Comparison of ENCODE assay signal across 1 cellular context in the genomic region with DNA sequence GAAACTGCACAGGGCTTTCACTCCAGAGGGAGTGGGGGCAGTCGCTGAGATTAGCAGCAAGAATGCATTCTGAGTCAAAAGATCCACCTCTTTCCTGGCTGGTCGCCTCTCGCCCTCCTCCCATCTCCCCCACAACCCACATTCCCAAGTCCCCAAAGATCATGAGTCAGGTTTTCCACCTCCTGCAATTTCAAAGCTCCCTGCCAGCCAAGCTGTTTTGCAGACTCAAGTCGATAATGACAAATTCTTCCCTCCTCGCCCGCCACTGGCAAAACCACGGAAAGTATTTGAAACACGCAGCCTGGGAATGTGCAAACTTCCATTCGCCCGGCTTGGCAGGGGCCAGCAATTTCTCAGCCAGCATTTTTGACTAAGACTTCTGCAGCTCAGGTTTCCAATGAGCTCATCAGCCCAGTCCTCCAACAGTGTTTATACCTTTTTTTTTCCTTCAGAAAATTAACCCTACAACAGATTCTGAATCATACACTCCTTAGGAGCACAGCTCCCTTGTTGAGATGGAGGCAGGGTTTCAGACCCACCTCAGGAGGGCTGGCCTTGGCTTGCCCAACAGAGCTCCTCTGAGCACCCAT.
TF ChIP-seq lines count a peak whose summit lies in the region.

No MANE protein-coding gene starts in this region.

TF ChIP-seq in SK-N-SH, 30 proteins besides CTCF, POLR2A, EP300 and RAD21 (continued from another document):
- TF ChIP-seq, protein P1, sequence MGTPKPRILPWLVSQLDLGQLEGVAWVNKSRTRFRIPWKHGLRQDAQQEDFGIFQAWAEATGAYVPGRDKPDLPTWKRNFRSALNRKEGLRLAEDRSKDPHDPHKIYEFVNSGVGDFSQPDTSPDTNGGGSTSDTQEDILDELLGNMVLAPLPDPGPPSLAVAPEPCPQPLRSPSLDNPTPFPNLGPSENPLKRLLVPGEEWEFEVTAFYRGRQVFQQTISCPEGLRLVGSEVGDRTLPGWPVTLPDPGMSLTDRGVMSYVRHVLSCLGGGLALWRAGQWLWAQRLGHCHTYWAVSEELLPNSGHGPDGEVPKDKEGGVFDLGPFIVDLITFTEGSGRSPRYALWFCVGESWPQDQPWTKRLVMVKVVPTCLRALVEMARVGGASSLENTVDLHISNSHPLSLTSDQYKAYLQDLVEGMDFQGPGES (IDR thresholded peaks at IDR 0.05; ENCODE audit: low read depth, low read length): no peak
- TF ChIP-seq, protein P2, sequence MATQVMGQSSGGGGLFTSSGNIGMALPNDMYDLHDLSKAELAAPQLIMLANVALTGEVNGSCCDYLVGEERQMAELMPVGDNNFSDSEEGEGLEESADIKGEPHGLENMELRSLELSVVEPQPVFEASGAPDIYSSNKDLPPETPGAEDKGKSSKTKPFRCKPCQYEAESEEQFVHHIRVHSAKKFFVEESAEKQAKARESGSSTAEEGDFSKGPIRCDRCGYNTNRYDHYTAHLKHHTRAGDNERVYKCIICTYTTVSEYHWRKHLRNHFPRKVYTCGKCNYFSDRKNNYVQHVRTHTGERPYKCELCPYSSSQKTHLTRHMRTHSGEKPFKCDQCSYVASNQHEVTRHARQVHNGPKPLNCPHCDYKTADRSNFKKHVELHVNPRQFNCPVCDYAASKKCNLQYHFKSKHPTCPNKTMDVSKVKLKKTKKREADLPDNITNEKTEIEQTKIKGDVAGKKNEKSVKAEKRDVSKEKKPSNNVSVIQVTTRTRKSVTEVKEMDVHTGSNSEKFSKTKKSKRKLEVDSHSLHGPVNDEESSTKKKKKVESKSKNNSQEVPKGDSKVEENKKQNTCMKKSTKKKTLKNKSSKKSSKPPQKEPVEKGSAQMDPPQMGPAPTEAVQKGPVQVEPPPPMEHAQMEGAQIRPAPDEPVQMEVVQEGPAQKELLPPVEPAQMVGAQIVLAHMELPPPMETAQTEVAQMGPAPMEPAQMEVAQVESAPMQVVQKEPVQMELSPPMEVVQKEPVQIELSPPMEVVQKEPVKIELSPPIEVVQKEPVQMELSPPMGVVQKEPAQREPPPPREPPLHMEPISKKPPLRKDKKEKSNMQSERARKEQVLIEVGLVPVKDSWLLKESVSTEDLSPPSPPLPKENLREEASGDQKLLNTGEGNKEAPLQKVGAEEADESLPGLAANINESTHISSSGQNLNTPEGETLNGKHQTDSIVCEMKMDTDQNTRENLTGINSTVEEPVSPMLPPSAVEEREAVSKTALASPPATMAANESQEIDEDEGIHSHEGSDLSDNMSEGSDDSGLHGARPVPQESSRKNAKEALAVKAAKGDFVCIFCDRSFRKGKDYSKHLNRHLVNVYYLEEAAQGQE (IDR thresholded peaks at IDR 0.05; ENCODE audit: low read depth, low read length): peak; percentile 73
- TF ChIP-seq POLR2AphosphoS5 (IDR thresholded peaks at IDR 0.05; ENCODE audit: low read depth, low read length) (peak; percentile 94; the same call in 1 of the 2 replicates), RCOR1 (IDR thresholded peaks at IDR 0.05; ENCODE audit: low read length) (peak; percentile 62; the same call in 1 of the 2 replicates), RFX5 (IDR thresholded peaks at IDR 0.05; ENCODE audit: low read length) (no peak), FOSL2 (IDR thresholded peaks at IDR 0.05; ENCODE audit: borderline replicate concordance, low read depth) (peak; percentile 93), NFIC (IDR thresholded peaks at IDR 0.05; ENCODE audit: borderline replicate concordance) (peak; percentile 100), SIN3A (IDR thresholded peaks at IDR 0.05; ENCODE audit: borderline replicate concordance, low read depth, low read length) (peak; percentile 61; the same call in 1 of the 2 replicates), JUND (IDR thresholded peaks at IDR 0.05) (peak; percentile 94), TCF12 (IDR thresholded peaks at IDR 0.05) (peak; percentile 98), MEF2A (IDR thresholded peaks at IDR 0.05; ENCODE audit: borderline replicate concordance, low read depth) (peak; percentile 59; the same call in 1 of the 2 replicates), CHD2 (IDR thresholded peaks at IDR 0.05; ENCODE audit: low read length, partially characterized antibody) (no peak), YY1 (IDR thresholded peaks at IDR 0.05; ENCODE audit: low read depth) (peak; percentile 52; the same call in 1 of the 2 replicates), GATA2 (CRISPR knock-in tag; IDR thresholded peaks at IDR 0.05) (no peak)
- TF ChIP-seq, protein P3, sequence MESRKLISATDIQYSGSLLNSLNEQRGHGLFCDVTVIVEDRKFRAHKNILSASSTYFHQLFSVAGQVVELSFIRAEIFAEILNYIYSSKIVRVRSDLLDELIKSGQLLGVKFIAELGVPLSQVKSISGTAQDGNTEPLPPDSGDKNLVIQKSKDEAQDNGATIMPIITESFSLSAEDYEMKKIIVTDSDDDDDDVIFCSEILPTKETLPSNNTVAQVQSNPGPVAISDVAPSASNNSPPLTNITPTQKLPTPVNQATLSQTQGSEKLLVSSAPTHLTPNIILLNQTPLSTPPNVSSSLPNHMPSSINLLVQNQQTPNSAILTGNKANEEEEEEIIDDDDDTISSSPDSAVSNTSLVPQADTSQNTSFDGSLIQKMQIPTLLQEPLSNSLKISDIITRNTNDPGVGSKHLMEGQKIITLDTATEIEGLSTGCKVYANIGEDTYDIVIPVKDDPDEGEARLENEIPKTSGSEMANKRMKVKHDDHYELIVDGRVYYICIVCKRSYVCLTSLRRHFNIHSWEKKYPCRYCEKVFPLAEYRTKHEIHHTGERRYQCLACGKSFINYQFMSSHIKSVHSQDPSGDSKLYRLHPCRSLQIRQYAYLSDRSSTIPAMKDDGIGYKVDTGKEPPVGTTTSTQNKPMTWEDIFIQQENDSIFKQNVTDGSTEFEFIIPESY (IDR thresholded peaks at IDR 0.05; ENCODE audit: borderline replicate concordance, low read depth): peak; percentile 92
- TF ChIP-seq, protein P4, sequence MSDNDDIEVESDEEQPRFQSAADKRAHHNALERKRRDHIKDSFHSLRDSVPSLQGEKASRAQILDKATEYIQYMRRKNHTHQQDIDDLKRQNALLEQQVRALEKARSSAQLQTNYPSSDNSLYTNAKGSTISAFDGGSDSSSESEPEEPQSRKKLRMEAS (IDR thresholded peaks at IDR 0.05; ENCODE audit: low read depth): peak; percentile 76; the same call in 1 of the 2 replicates
- TF ChIP-seq, protein P5, sequence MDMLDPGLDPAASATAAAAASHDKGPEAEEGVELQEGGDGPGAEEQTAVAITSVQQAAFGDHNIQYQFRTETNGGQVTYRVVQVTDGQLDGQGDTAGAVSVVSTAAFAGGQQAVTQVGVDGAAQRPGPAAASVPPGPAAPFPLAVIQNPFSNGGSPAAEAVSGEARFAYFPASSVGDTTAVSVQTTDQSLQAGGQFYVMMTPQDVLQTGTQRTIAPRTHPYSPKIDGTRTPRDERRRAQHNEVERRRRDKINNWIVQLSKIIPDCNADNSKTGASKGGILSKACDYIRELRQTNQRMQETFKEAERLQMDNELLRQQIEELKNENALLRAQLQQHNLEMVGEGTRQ (IDR thresholded peaks at IDR 0.05; ENCODE audit: borderline replicate concordance, low read depth, low read length): no peak
